In genomic region chr2:173962036-173962435, GRCh38 we compare ENCODE assay signal across 8 cellular contexts. TPM values are rescaled to one million over a fixed set of nuclear protein-coding genes. Genes with fewer than 3 reads are reported as not detected.
A peak's percentile ranks its signal among the peaks of the same experiment; 100 is the strongest.
DNase-seq lines count a peak whose midpoint lies in the region; ATAC-seq and TF ChIP-seq lines count a peak whose summit lies in the region.

No MANE protein-coding gene starts in this region.

- peak overlapping the region; percentile 76 for H3K27ac Mint-ChIP-seq in T-helper 1 cell treated with Interleukin-12 subunit alpha and Interleukin-12 subunit beta and Interleukin-4 antibody, amounts not matched to agents 30 μg/mL and 1 μg/mL, for 36 hours

- intact Hi-C loops in stomach (cut with DNase I; ENCODE audit: low total_unique reads), result no loop called here

- H3K27me3 Mint-ChIP-seq in T-helper 1 cell treated with Interleukin-12 subunit alpha and Interleukin-12 subunit beta and Interleukin-4 antibody, amounts not matched to agents 30 μg/mL and 1 μg/mL, for 36 hours (ENCODE audit: low read depth), result no peaks in the 10 kb centered on the region

- TF ChIP-seq CTCF in fibroblast of pulmonary artery (IDR thresholded peaks at IDR 0.05; ENCODE audit: low read length, missing control alignments) (no peak), stomach (IDR thresholded peaks at IDR 0.05) (no peak)

- H3K36me3 Mint-ChIP-seq in T-helper 1 cell treated with Interleukin-12 subunit alpha and Interleukin-12 subunit beta and Interleukin-4 antibody, amounts not matched to agents 30 μg/mL and 1 μg/mL, for 36 hours (ENCODE audit: low read depth), result peaks cover 38% of the 10 kb centered on the region

- H3K4me1 ChIP-seq in SJSA1 (replicated peaks) (peaks cover 18% of the 10 kb centered on the region), stomach (peaks cover 42 to 72% (median 66%) of the 10 kb centered on the region in 4 donors)

- H3K36me3 ChIP-seq in SJSA1 (peaks cover 39% of the 10 kb centered on the region), stomach (peaks cover 0 to 6% (median 0%) of the 10 kb centered on the region in 4 donors)

- 22 to 48% (median 31%) methylated on average over 1 of the region's 1 CpG for WGBS in stomach, 5 donors

- H3K9me3 Mint-ChIP-seq in T-helper 1 cell treated with Interleukin-12 subunit alpha and Interleukin-12 subunit beta and Interleukin-4 antibody, amounts not matched to agents 30 μg/mL and 1 μg/mL, for 36 hours, result no peaks in the 10 kb centered on the region

- H3K4me3 ChIP-seq in SJSA1 (peak overlapping the region; percentile 65), fibroblast of pulmonary artery (replicated peaks; ENCODE audit: low read depth, low read length) (peak overlapping the region; percentile 86), stomach (peak overlapping the region in 3 of 4 donors; percentile 91 to 96 (median 92))

- no peak for TF ChIP-seq EP300 in stomach (IDR thresholded peaks at IDR 0.05)

- H3K27ac ChIP-seq in SJSA1 (no peak overlapping the region; the same call in 1 of the 2 replicates), stomach (peak overlapping the region in 4 of 5 donors; percentile 100)

- no peak for TF ChIP-seq POLR2A in stomach (IDR thresholded peaks at IDR 0.05)

- no peak for ATAC-seq in GM21529 (IDR thresholded peaks at IDR 0.05; ENCODE audit: unreplicated experiment)
- ATAC-seq in GM18498 (IDR thresholded peaks at IDR 0.05; ENCODE audit: unreplicated experiment), result no peak
- ATAC-seq in GM19328 (IDR thresholded peaks at IDR 0.05; ENCODE audit: unreplicated experiment), result no peak

- H3K4me3 Mint-ChIP-seq in T-helper 1 cell treated with Interleukin-12 subunit alpha and Interleukin-12 subunit beta and Interleukin-4 antibody, amounts not matched to agents 30 μg/mL and 1 μg/mL, for 36 hours, result peak overlapping the region; percentile 97

- H3K27me3 ChIP-seq in SJSA1 (replicated peaks) (no peaks in the 10 kb centered on the region), stomach (no peaks in the 10 kb centered on the region)

- H3K4me1 Mint-ChIP-seq in T-helper 1 cell treated with Interleukin-12 subunit alpha and Interleukin-12 subunit beta and Interleukin-4 antibody, amounts not matched to agents 30 μg/mL and 1 μg/mL, for 36 hours (ENCODE audit: low read depth), result peaks cover 52% of the 10 kb centered on the region

- H3K9me3 ChIP-seq in SJSA1 (replicated peaks) (no peaks in the 10 kb centered on the region), stomach (no peaks in the 10 kb centered on the region)

- DNase-seq in T-helper 1 cell (no peak), SJSA1 (ENCODE audit: low read depth in 1 of 2, low spot score in 2 of 2) (no peak), fibroblast of pulmonary artery (ENCODE audit: low read depth) (peak; percentile 30), stomach (no peak)

RNA-seq across cellular contexts. Expression of gene SP3, which starts 3.1 kb away (rescaled TPM):
- 89.8 and 120 TPM in 2 replicates for total RNA-seq in SJSA1 (2014; rRNA removed; shearing (Covaris generic))
- 100 to 1,000 TPM in 1 of 5 donors, 10 to 100 TPM in 4; 32.4 to 147 (median 80.4) TPM for total RNA-seq in stomach
- 10 to 100 TPM; 15.0 to 21.1 (median 17.8) TPM for polyA plus RNA-seq in stomach
